2 cellular contexts compared by ENCODE assay signal in genomic region chr2:108412995-108413726, GRCh38.
TF ChIP-seq lines count a peak whose summit lies in the region.

No MANE protein-coding gene starts in this region.

TF ChIP-seq in HepG2, 621 proteins besides CTCF, POLR2A, EP300 and RAD21 (continues in another document):
- TF ChIP-seq ONECUT2 (CRISPR knock-in tag; IDR thresholded peaks at IDR 0.05): no peak
- 0 out of 2 replicates have a peak, but pooled peaks have one; percentile 19 for TF ChIP-seq SOX5 (CRISPR knock-in tag; IDR thresholded peaks at IDR 0.05; ENCODE audit: borderline replicate concordance)
- no peak for TF ChIP-seq E2F5 (CRISPR knock-in tag; conservative IDR thresholded peaks at IDR 0.05)
- TF ChIP-seq ZNF569 (CRISPR knock-in tag; IDR thresholded peaks at IDR 0.05; ENCODE audit: borderline replicate concordance): no peak
- no peak for TF ChIP-seq SCMH1 (CRISPR knock-in tag; IDR thresholded peaks at IDR 0.05; ENCODE audit: borderline replicate concordance)
- TF ChIP-seq ARID5B (CRISPR knock-in tag; IDR thresholded peaks at IDR 0.05): peak; percentile 21; the same call in 1 of the 2 replicates
- no peak for TF ChIP-seq BCL3 (CRISPR knock-in tag; IDR thresholded peaks at IDR 0.05)

TF ChIP-seq in SK-N-SH, 30 proteins besides CTCF, POLR2A, EP300 and RAD21:
- no peak for TF ChIP-seq REST (IDR thresholded peaks at IDR 0.05; ENCODE audit: low read depth, low read length)
- TF ChIP-seq FOXJ3 (CRISPR knock-in tag; IDR thresholded peaks at IDR 0.05): no peak
- no peak for TF ChIP-seq RFX5 (IDR thresholded peaks at IDR 0.05; ENCODE audit: low read length)
- TF ChIP-seq ZBTB33 (IDR thresholded peaks at IDR 0.05; ENCODE audit: borderline replicate concordance, low read depth): 0 out of 2 replicates have a peak, but pooled peaks have one; percentile 22
- no peak for TF ChIP-seq GABPA (IDR thresholded peaks at IDR 0.05; ENCODE audit: low read depth)
- TF ChIP-seq POLR2AphosphoS5 (IDR thresholded peaks at IDR 0.05; ENCODE audit: low read depth, low read length): peak; percentile 30; the same call in 1 of the 2 replicates
- no peak for TF ChIP-seq NRF1 (IDR thresholded peaks at IDR 0.05; ENCODE audit: low read depth, low read length)
- TF ChIP-seq JUND (IDR thresholded peaks at IDR 0.05): peak; percentile 84
- no peak for TF ChIP-seq EZH2phosphoT487 (IDR thresholded peaks at IDR 0.05; ENCODE audit: borderline replicate concordance, low read depth)
- no peak for TF ChIP-seq TAF1 (IDR thresholded peaks at IDR 0.05; ENCODE audit: borderline replicate concordance, low read depth, low read length)
- TF ChIP-seq RCOR1 (IDR thresholded peaks at IDR 0.05; ENCODE audit: low read length): no peak
- TF ChIP-seq TCF12 (IDR thresholded peaks at IDR 0.05): peak; percentile 71
- peak; percentile 61; the same call in 1 of the 2 replicates for TF ChIP-seq YY1 (IDR thresholded peaks at IDR 0.05; ENCODE audit: low read depth)
- no peak for TF ChIP-seq GATA2 (CRISPR knock-in tag; IDR thresholded peaks at IDR 0.05)
- no peak for TF ChIP-seq USF1 (IDR thresholded peaks at IDR 0.05; ENCODE audit: borderline replicate concordance, low read depth)
- peak; percentile 89 for TF ChIP-seq TEAD4 (IDR thresholded peaks at IDR 0.05; ENCODE audit: borderline replicate concordance, insufficient read depth)
- no peak for TF ChIP-seq USF2 (IDR thresholded peaks at IDR 0.05; ENCODE audit: borderline replicate concordance, low read depth, low read length)
- peak; percentile 81 for TF ChIP-seq FOSL2 (IDR thresholded peaks at IDR 0.05; ENCODE audit: borderline replicate concordance, low read depth)
- no peak for TF ChIP-seq MXI1 (IDR thresholded peaks at IDR 0.05; ENCODE audit: low read depth, low read length)
- 0 out of 2 replicates have a peak, but pooled peaks have one; percentile 15 for TF ChIP-seq MEF2A (IDR thresholded peaks at IDR 0.05; ENCODE audit: borderline replicate concordance, low read depth)
- TF ChIP-seq PBX3 (IDR thresholded peaks at IDR 0.05): peak; percentile 55
- peak; percentile 94 for TF ChIP-seq NFIC (IDR thresholded peaks at IDR 0.05; ENCODE audit: borderline replicate concordance)
- no peak for TF ChIP-seq SMC3 (IDR thresholded peaks at IDR 0.05; ENCODE audit: low read depth, low read length)
- TF ChIP-seq CHD2 (IDR thresholded peaks at IDR 0.05; ENCODE audit: low read length, partially characterized antibody): no peak
- no peak for TF ChIP-seq FOXM1 (IDR thresholded peaks at IDR 0.05; ENCODE audit: low read depth)
- TF ChIP-seq IRF3 (IDR thresholded peaks at IDR 0.05; ENCODE audit: low read depth, low read length): no peak
- TF ChIP-seq SIN3A (IDR thresholded peaks at IDR 0.05; ENCODE audit: borderline replicate concordance, low read depth, low read length): no peak
- no peak for TF ChIP-seq ELF1 (IDR thresholded peaks at IDR 0.05)
- 0 out of 2 replicates have a peak, but pooled peaks have one; percentile 17 for TF ChIP-seq MAX (IDR thresholded peaks at IDR 0.05; ENCODE audit: low read depth)
- no peak for TF ChIP-seq RXRA (IDR thresholded peaks at IDR 0.05; ENCODE audit: borderline replicate concordance, low read depth)
